1 cellular context compared by ENCODE assay signal in the genomic region with DNA sequence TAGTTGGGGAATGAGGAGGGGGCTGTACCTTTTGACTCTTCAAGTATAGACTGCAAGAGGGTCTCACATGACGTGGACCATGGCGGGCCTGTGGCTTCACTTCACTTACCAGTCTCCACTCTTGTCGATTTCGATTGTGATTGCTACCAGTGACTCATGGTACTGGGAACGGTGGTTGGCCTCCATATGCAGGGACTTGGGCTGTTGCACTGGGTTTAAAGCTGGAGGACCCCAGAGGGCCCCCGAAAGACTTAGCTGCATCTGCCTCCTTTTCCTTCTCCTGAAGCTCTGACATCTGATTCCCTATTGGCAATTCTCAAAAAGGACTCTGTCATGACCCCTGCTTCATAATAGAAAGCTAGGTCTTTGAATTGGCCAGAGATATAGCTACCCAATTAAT.
TF ChIP-seq lines count a peak whose summit lies in the region.

No MANE protein-coding gene starts in this region.

TF ChIP-seq in HepG2, 621 proteins besides CTCF, POLR2A, EP300 and RAD21 (continued from another document):
- TF ChIP-seq ZNF142 (CRISPR knock-in tag; IDR thresholded peaks at IDR 0.05) = no peak
- no peak for TF ChIP-seq HDAC2 (CRISPR knock-in tag; IDR thresholded peaks at IDR 0.05)
- TF ChIP-seq ZIK1 (CRISPR knock-in tag; IDR thresholded peaks at IDR 0.05; ENCODE audit: borderline replicate concordance, low read depth) = no peak
- no peak for TF ChIP-seq NR2F1 (CRISPR knock-in tag; IDR thresholded peaks at IDR 0.05)
- 0 out of 2 replicates have a peak, but pooled peaks have one; percentile 29 for TF ChIP-seq ZNF772 (CRISPR knock-in tag; IDR thresholded peaks at IDR 0.05)
- 0 out of 2 replicates have a peak, but pooled peaks have one; percentile 20 for TF ChIP-seq ZSCAN31 (CRISPR knock-in tag; IDR thresholded peaks at IDR 0.05; ENCODE audit: low read depth)
